In genomic region chr7:80842479-80842797, GRCh38 we compare ENCODE assay signal across 27 cellular contexts.
DNase-seq lines count a peak whose midpoint lies in the region; ATAC-seq, FAIRE-seq and TF ChIP-seq lines count a peak whose summit lies in the region.
"Had no signal": no experiment of that assay in that cellular context is flagged by ENCODE, and none has a peak within 500 bp of the region (broad histone marks: within the 10 kb centered on the region; RNA-seq: fewer than 3 reads in every experiment).

No MANE protein-coding gene starts in this region.

- no peak for TF ChIP-seq CTCF in astrocyte (IDR thresholded peaks at IDR 0.05; ENCODE audit: insufficient read depth, low read depth, low read length)
- no peak for TF ChIP-seq CTCF in neural progenitor cell (IDR thresholded peaks at IDR 0.05)

- H3K27me3 Mint-ChIP-seq in astrocyte (ENCODE audit: low read depth, unreplicated experiment): no peaks in the 10 kb centered on the region
- peaks cover 2% of the 10 kb centered on the region for H3K27me3 Mint-ChIP-seq in neural progenitor cell (ENCODE audit: insufficient read depth, low read depth)
- H3K27me3 Mint-ChIP-seq: activated CD4-positive, alpha-beta T cell treated with anti-CD3 and anti-CD28 coated beads, Interleukin-2, amount 10 ng/mL, durations not matched to agents 7 days and 5 days; CD4-positive, CD25-positive, alpha-beta regulatory T cell had no signal

- no peak for TF ChIP-seq POLR2A in GM12891 (IDR thresholded peaks at IDR 0.05; ENCODE audit: low read depth, low read length)

- H3K4me3 ChIP-seq in astrocyte (ENCODE audit: insufficient read depth, low read depth, low read length): no peak overlapping the region
- H3K4me3 ChIP-seq in neural progenitor cell: no peak overlapping the region
- H3K4me3 ChIP-seq: mucosa of descending colon had no signal

- H3K9ac ChIP-seq in astrocyte (ENCODE audit: low read length) (no peak overlapping the region), neural progenitor cell (no peak overlapping the region)

- DNase-seq in GM12891 (ENCODE audit: insufficient read length, low spot score) (no peak), NCI-H69 (lab: John Stamatoyannopoulos, UW) (peak; percentile 47), astrocyte (ENCODE audit: low read depth) (no peak), neural progenitor cell (ENCODE audit: low spot score) (no peak), germinal center (ENCODE audit: low spot score) (no peak), NCI-H2029 treated with DMSO at 0.1 percent for 48 hours (lab: John Stamatoyannopoulos, UW) (no peak)
- DNase-seq: activated CD4-positive, alpha-beta T cell treated with anti-CD3 and anti-CD28 coated beads, Interleukin-2, amount 10 ng/mL, durations not matched to agents 7 days and 5 days; CD4-positive, CD25-positive, alpha-beta regulatory T cell; cerebellar nuclear complex; effector CD4-positive, alpha-beta T cell; GDM1; hypothalamus; left ventricle myocardium superior; mucosa of descending colon; NCI-H510A treated with DMSO at 0.1 percent for 48 hours; PC-3; SIG-M5; small intestine; stimulated activated CD4-positive, alpha-beta T cell treated with anti-CD3 and anti-CD28 coated beads, Interleukin-2, amount 100 ng/mL, for 24 hours had no signal

- H3K9me3 ChIP-seq in astrocyte (ENCODE audit: insufficient read depth, low read depth, low read length) (no peaks in the 10 kb centered on the region), neural progenitor cell (ENCODE audit: low read depth) (no peaks in the 10 kb centered on the region)
- H3K9me3 ChIP-seq: mucosa of descending colon had no signal

- H3K79me2 ChIP-seq in astrocyte (ENCODE audit: insufficient read depth, low read length) (peaks cover 31% of the 10 kb centered on the region), neural progenitor cell (ENCODE audit: low read depth) (no peaks in the 10 kb centered on the region)

- H3K36me3 Mint-ChIP-seq in astrocyte (ENCODE audit: low read depth, unreplicated experiment): peaks cover 5% of the 10 kb centered on the region
- no peaks in the 10 kb centered on the region for H3K36me3 Mint-ChIP-seq in neural progenitor cell
- H3K36me3 Mint-ChIP-seq: activated naive CD4-positive, alpha-beta T cell treated with anti-CD3 and anti-CD28 coated beads, Interleukin-2, amount 50 U/mL, for 72 hours; CD4-positive, CD25-positive, alpha-beta regulatory T cell; stimulated activated effector memory CD8-positive, alpha-beta T cell treated with anti-CD3 and anti-CD28 coated beads, Interleukin-12 subunit alpha, Interleukin-12 subunit beta, amount 100 ng/mL, for 72 hours had no signal

- H3K4me3 Mint-ChIP-seq in astrocyte (ENCODE audit: unreplicated experiment): no peak overlapping the region
- H3K4me3 Mint-ChIP-seq in neural progenitor cell: peak overlapping the region; percentile 16
- H3K4me3 Mint-ChIP-seq: activated CD4-positive, alpha-beta T cell treated with anti-CD3 and anti-CD28 coated beads, Interleukin-2, amount 10 ng/mL, durations not matched to agents 7 days and 5 days; activated T-helper 1 cell treated with anti-CD3 and anti-CD28 coated beads, Interleukin-12 subunit alpha, Interleukin-12 subunit beta, Interleukin-2, Interleukin-4 antibody, amounts not matched to agents 30 ng/mL and 10 ng/mL and 1 ng/mL, durations not matched to agents 14 hours and 24 hours and 36 hours; CD4-positive, CD25-positive, alpha-beta regulatory T cell; stimulated activated effector memory CD8-positive, alpha-beta T cell treated with anti-CD3 and anti-CD28 coated beads, Interleukin-12 subunit alpha, Interleukin-12 subunit beta, amount 100 ng/mL, for 72 hours; T-helper 1 cell treated with Interleukin-12 subunit alpha and Interleukin-12 subunit beta and Interleukin-4 antibody, amounts not matched to agents 30 μg/mL and 1 μg/mL, for 36 hours had no signal

- H3K36me3 ChIP-seq in astrocyte (ENCODE audit: insufficient read depth, low read length) (no peaks in the 10 kb centered on the region), neural progenitor cell (no peaks in the 10 kb centered on the region)

- H3K27ac ChIP-seq in astrocyte (ENCODE audit: low read depth, low read length): no peak overlapping the region
- no peak overlapping the region for H3K27ac ChIP-seq in neural progenitor cell

- H3K9me3 Mint-ChIP-seq in astrocyte (ENCODE audit: unreplicated experiment) (no peaks in the 10 kb centered on the region), neural progenitor cell (no peaks in the 10 kb centered on the region)
- H3K9me3 Mint-ChIP-seq: activated CD4-positive, alpha-beta T cell treated with anti-CD3 and anti-CD28 coated beads, Interleukin-2, amount 10 ng/mL, durations not matched to agents 7 days and 5 days; activated T-helper 1 cell treated with anti-CD3 and anti-CD28 coated beads, Interleukin-12 subunit alpha, Interleukin-12 subunit beta, Interleukin-2, Interleukin-4 antibody, amounts not matched to agents 30 ng/mL and 10 ng/mL and 1 ng/mL, durations not matched to agents 14 hours and 24 hours and 36 hours; T-helper 1 cell treated with Interleukin-12 subunit alpha and Interleukin-12 subunit beta and Interleukin-4 antibody, amounts not matched to agents 30 μg/mL and 1 μg/mL, for 36 hours had no signal

- H3K27me3 ChIP-seq in astrocyte (ENCODE audit: insufficient read depth, low read length) (no peaks in the 10 kb centered on the region), neural progenitor cell (no peaks in the 10 kb centered on the region)

- H3K27ac Mint-ChIP-seq in astrocyte (ENCODE audit: unreplicated experiment) (no peak overlapping the region), neural progenitor cell (peak overlapping the region; percentile 99)
- H3K27ac Mint-ChIP-seq: activated CD4-positive, alpha-beta T cell treated with anti-CD3 and anti-CD28 coated beads, Interleukin-2, amount 10 ng/mL, durations not matched to agents 7 days and 5 days; activated naive CD4-positive, alpha-beta T cell treated with anti-CD3 and anti-CD28 coated beads, Interleukin-2, amount 50 U/mL, for 72 hours; activated T-helper 1 cell treated with anti-CD3 and anti-CD28 coated beads, Interleukin-12 subunit alpha, Interleukin-12 subunit beta, Interleukin-2, Interleukin-4 antibody, amounts not matched to agents 30 ng/mL and 10 ng/mL and 1 ng/mL, durations not matched to agents 14 hours and 24 hours and 36 hours; stimulated activated effector memory CD8-positive, alpha-beta T cell treated with anti-CD3 and anti-CD28 coated beads, Interleukin-12 subunit alpha, Interleukin-12 subunit beta, amount 100 ng/mL, for 72 hours; T-helper 1 cell treated with Interleukin-12 subunit alpha and Interleukin-12 subunit beta and Interleukin-4 antibody, amounts not matched to agents 30 μg/mL and 1 μg/mL, for 36 hours had no signal

- H3K4me1 ChIP-seq in astrocyte (ENCODE audit: insufficient read depth, low read length): peaks cover 16% of the 10 kb centered on the region
- H3K4me1 ChIP-seq in neural progenitor cell: peaks cover 9% of the 10 kb centered on the region

- H3K4me1 Mint-ChIP-seq in astrocyte (ENCODE audit: low read depth, unreplicated experiment) (peaks cover 57% of the 10 kb centered on the region), neural progenitor cell (peaks cover 64% of the 10 kb centered on the region)
- H3K4me1 Mint-ChIP-seq: activated CD4-positive, alpha-beta T cell treated with anti-CD3 and anti-CD28 coated beads, Interleukin-2, amount 10 ng/mL, durations not matched to agents 7 days and 5 days; CD4-positive, CD25-positive, alpha-beta regulatory T cell; stimulated activated effector memory CD8-positive, alpha-beta T cell treated with anti-CD3 and anti-CD28 coated beads, Interleukin-12 subunit alpha, Interleukin-12 subunit beta, amount 100 ng/mL, for 72 hours had no signal

- H3K4me2 ChIP-seq in astrocyte (ENCODE audit: low read length) (peak overlapping the region; percentile 7), neural progenitor cell (no peak overlapping the region)

- H2AFZ ChIP-seq in astrocyte (ENCODE audit: low read depth, low read length) (no peak overlapping the region), neural progenitor cell (replicated peaks) (no peak overlapping the region)

- H4K20me1 ChIP-seq in astrocyte (ENCODE audit: insufficient read depth, low read length) (peaks cover 2% of the 10 kb centered on the region), neural progenitor cell (ENCODE audit: low read depth) (no peaks in the 10 kb centered on the region)

- no peak for ATAC-seq in HG03135 (IDR thresholded peaks at IDR 0.05; ENCODE audit: unreplicated experiment)
- ATAC-seq: activated naive CD4-positive, alpha-beta T cell treated with anti-CD3 and anti-CD28 coated beads, Interleukin-2, amount 50 U/mL, for 72 hours; esophagus mucosa; HCT116; left ventricle myocardium superior; mucosa of descending colon; stimulated activated effector memory CD8-positive, alpha-beta T cell treated with anti-CD3 and anti-CD28 coated beads, Interleukin-12 subunit alpha, Interleukin-12 subunit beta, amount 100 ng/mL, for 72 hours had no signal

- FAIRE-seq in GM12891 (lab: Jason Lieb, UNC) (no peak), astrocyte (lab: Jason Lieb, UNC) (no peak)
- FAIRE-seq: frontal cortex, small intestine had no signal

- H3F3A ChIP-seq in neural progenitor cell (ENCODE audit: low read depth): no peaks in the 10 kb centered on the region

TF ChIP-seq in GM12891, 5 proteins besides CTCF, POLR2A, EP300 and RAD21:
- TF ChIP-seq POLR2AphosphoS5 (IDR thresholded peaks at IDR 0.05; ENCODE audit: low read depth, low read length) (no peak), SPI1 (IDR thresholded peaks at IDR 0.05; ENCODE audit: low read depth, low read length) (peak; percentile 63)
TF ChIP-seq in GM12891: peak in this region for 1.
